Comparison of ENCODE assay signal across 1 cellular context in the genomic region with DNA sequence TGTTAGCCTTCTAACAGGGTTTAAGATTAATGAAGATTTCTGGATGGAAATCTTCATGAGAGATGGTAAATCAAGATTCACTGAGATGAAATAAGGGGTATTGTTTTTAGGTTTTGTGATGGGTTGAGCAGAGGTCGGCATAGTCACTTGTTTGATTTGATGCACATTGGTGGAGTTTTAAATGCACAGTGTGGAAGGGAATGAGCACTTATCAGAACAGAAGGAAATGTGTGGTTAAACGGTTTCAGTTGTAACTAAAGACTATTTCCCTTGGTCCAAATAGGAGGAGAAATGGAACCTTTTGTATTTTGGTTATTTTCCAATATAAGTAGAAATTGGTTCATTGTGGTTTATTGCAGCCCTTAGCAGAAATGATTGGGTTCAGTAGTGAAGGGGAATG.
TF ChIP-seq lines count a peak whose summit lies in the region.

No MANE protein-coding gene starts in this region.

TF ChIP-seq in HCT116, 20 proteins besides CTCF, POLR2A, EP300 and RAD21 (continued from another document):
- TF ChIP-seq, protein P1, sequence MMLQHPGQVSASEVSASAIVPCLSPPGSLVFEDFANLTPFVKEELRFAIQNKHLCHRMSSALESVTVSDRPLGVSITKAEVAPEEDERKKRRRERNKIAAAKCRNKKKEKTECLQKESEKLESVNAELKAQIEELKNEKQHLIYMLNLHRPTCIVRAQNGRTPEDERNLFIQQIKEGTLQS (IDR thresholded peaks at IDR 0.05) = no peak
- TF ChIP-seq SRF (IDR thresholded peaks at IDR 0.05; ENCODE audit: low read depth) = no peak
TF ChIP-seq in HCT116: peak in this region for 0.
